10 cellular contexts compared by ENCODE assay signal in the genomic region with DNA sequence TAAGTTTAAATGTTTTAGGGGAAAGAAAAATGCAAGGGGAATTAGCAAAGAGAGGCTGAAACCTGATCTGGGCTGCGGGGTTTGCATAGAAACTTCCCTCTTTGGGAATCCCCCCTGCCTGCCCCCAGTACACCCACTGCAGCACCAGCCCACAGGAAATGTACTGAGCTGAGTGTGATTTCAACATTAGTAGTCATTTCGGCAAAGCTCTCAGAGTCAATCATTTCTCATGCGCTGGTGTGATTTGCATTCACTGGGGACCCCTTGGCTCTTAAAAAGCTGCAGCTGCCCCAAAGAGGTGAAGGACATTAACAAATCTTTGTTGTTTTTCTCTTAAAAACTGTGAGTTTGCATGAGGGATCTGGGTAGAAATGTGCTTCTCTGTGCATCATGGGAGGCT.
DNase-seq lines count a peak whose midpoint lies in the region; ATAC-seq lines count a peak whose summit lies in the region.
"Had no signal": no experiment of that assay in that cellular context is flagged by ENCODE, and none has a peak within 500 bp of the region (broad histone marks: within the 10 kb centered on the region; RNA-seq: fewer than 3 reads in every experiment).

No MANE protein-coding gene starts in this region.

- no peaks in the 10 kb centered on the region for H3K36me3 Mint-ChIP-seq in activated CD4-positive, alpha-beta memory T cell treated with anti-CD3 and anti-CD28 coated beads for 36 hours
- H3K36me3 Mint-ChIP-seq in activated CD4-positive, alpha-beta memory T cell treated with anti-CD3 and anti-CD28 coated beads, Interleukin-2, amount 10 ng/mL, durations not matched to agents 7 days and 5 days (ENCODE audit: low read depth) = no peaks in the 10 kb centered on the region
- peaks cover 3% of the 10 kb centered on the region for H3K36me3 Mint-ChIP-seq in IgD-negative memory B cell
- no peaks in the 10 kb centered on the region for H3K36me3 Mint-ChIP-seq in activated T-helper 1 cell treated with anti-CD3 and anti-CD28 coated beads, Interleukin-12 subunit alpha, Interleukin-12 subunit beta, Interleukin-2, Interleukin-4 antibody, amounts not matched to agents 30 ng/mL and 10 ng/mL and 1 ng/mL, durations not matched to agents 14 hours and 24 hours and 36 hours (ENCODE audit: low read depth)
- H3K36me3 Mint-ChIP-seq: brain had no signal

- peak; percentile 13 for DNase-seq in activated CD4-positive, alpha-beta memory T cell treated with anti-CD3 and anti-CD28 coated beads for 36 hours
- DNase-seq in activated CD4-positive, alpha-beta memory T cell treated with anti-CD3 and anti-CD28 coated beads, Interleukin-2, amount 10 ng/mL, durations not matched to agents 7 days and 5 days = no peak
- peak; percentile 4 for DNase-seq in stimulated activated naive CD8-positive, alpha-beta T cell treated with anti-CD3 and anti-CD28 coated beads, Interleukin-15, Interleukin-2, amounts not matched to agents 100 U/mL and 50 U/mL, for 24 hours
- no peak for DNase-seq in SW480 (ENCODE audit: low spot score)
- no peak for DNase-seq in NCI-H2029 (lab: John Stamatoyannopoulos, UW)
- no peak for DNase-seq in activated T-helper 1 cell treated with anti-CD3 and anti-CD28 coated beads, Interleukin-12 subunit alpha, Interleukin-12 subunit beta, Interleukin-2, Interleukin-4 antibody, amounts not matched to agents 30 ng/mL and 10 ng/mL and 1 ng/mL, durations not matched to agents 14 hours and 24 hours and 36 hours (ENCODE audit: low spot score)
- DNase-seq: NCI-H2227 treated with DMSO at 0.1 percent for 48 hours had no signal

- intact Hi-C loops in activated CD4-positive, alpha-beta memory T cell treated with anti-CD3 and anti-CD28 coated beads for 36 hours (cut with micrococcal nuclease) = no loop called here
- intact Hi-C loops in activated T-helper 1 cell treated with anti-CD3 and anti-CD28 coated beads, Interleukin-12 subunit alpha, Interleukin-12 subunit beta, Interleukin-2, Interleukin-4 antibody, amounts not matched to agents 30 ng/mL and 10 ng/mL and 1 ng/mL, durations not matched to agents 14 hours and 24 hours and 36 hours (cut with micrococcal nuclease) = no loop called here

- H3K4me3 Mint-ChIP-seq in activated CD4-positive, alpha-beta memory T cell treated with anti-CD3 and anti-CD28 coated beads for 36 hours = no peak overlapping the region
- H3K4me3 Mint-ChIP-seq in activated CD4-positive, alpha-beta memory T cell treated with anti-CD3 and anti-CD28 coated beads, Interleukin-2, amount 10 ng/mL, durations not matched to agents 7 days and 5 days = no peak overlapping the region
- peak overlapping the region in 3 of 4 donors; percentile 62 to 67 (median 63) for H3K4me3 Mint-ChIP-seq in IgD-negative memory B cell
- no peak overlapping the region for H3K4me3 Mint-ChIP-seq in activated T-helper 1 cell treated with anti-CD3 and anti-CD28 coated beads, Interleukin-12 subunit alpha, Interleukin-12 subunit beta, Interleukin-2, Interleukin-4 antibody, amounts not matched to agents 30 ng/mL and 10 ng/mL and 1 ng/mL, durations not matched to agents 14 hours and 24 hours and 36 hours
- H3K4me3 Mint-ChIP-seq: brain had no signal

- no peaks in the 10 kb centered on the region for H3K4me1 Mint-ChIP-seq in activated CD4-positive, alpha-beta memory T cell treated with anti-CD3 and anti-CD28 coated beads for 36 hours (ENCODE audit: low read depth)
- no peaks in the 10 kb centered on the region for H3K4me1 Mint-ChIP-seq in activated CD4-positive, alpha-beta memory T cell treated with anti-CD3 and anti-CD28 coated beads, Interleukin-2, amount 10 ng/mL, durations not matched to agents 7 days and 5 days
- H3K4me1 Mint-ChIP-seq in IgD-negative memory B cell = peaks cover 35 to 51% (median 36%) of the 10 kb centered on the region in 3 donors
- no peaks in the 10 kb centered on the region for H3K4me1 Mint-ChIP-seq in activated T-helper 1 cell treated with anti-CD3 and anti-CD28 coated beads, Interleukin-12 subunit alpha, Interleukin-12 subunit beta, Interleukin-2, Interleukin-4 antibody, amounts not matched to agents 30 ng/mL and 10 ng/mL and 1 ng/mL, durations not matched to agents 14 hours and 24 hours and 36 hours (ENCODE audit: low read depth)

- no peaks in the 10 kb centered on the region for H3K9me3 Mint-ChIP-seq in activated CD4-positive, alpha-beta memory T cell treated with anti-CD3 and anti-CD28 coated beads for 36 hours
- no peaks in the 10 kb centered on the region for H3K9me3 Mint-ChIP-seq in activated CD4-positive, alpha-beta memory T cell treated with anti-CD3 and anti-CD28 coated beads, Interleukin-2, amount 10 ng/mL, durations not matched to agents 7 days and 5 days
- no peaks in the 10 kb centered on the region for H3K9me3 Mint-ChIP-seq in IgD-negative memory B cell
- H3K9me3 Mint-ChIP-seq in activated T-helper 1 cell treated with anti-CD3 and anti-CD28 coated beads, Interleukin-12 subunit alpha, Interleukin-12 subunit beta, Interleukin-2, Interleukin-4 antibody, amounts not matched to agents 30 ng/mL and 10 ng/mL and 1 ng/mL, durations not matched to agents 14 hours and 24 hours and 36 hours = no peaks in the 10 kb centered on the region
- H3K9me3 Mint-ChIP-seq: brain had no signal

- ATAC-seq in HG02642 (IDR thresholded peaks at IDR 0.05; ENCODE audit: poor library complexity, unreplicated experiment) = peak; percentile 87
- peak; percentile 28 for ATAC-seq in stimulated activated naive CD8-positive, alpha-beta T cell treated with anti-CD3 and anti-CD28 coated beads, Interleukin-15, Interleukin-2, amounts not matched to agents 100 U/mL and 50 U/mL, for 24 hours

- CTCF ChIA-PET in activated CD4-positive, alpha-beta memory T cell treated with anti-CD3 and anti-CD28 coated beads for 36 hours (lab: Charles Lee) = interaction anchor here (1.2 kb wide), 1 partner anchor 237 kb away, joined by 4 read pairs; no protein-coding TSS in a partner anchor
- CTCF ChIA-PET in activated CD4-positive, alpha-beta memory T cell treated with anti-CD3 and anti-CD28 coated beads, Interleukin-2, amount 10 ng/mL, durations not matched to agents 7 days and 5 days (lab: Charles Lee) = no interaction called here

- peaks cover 1% of the 10 kb centered on the region for H3K27me3 Mint-ChIP-seq in activated CD4-positive, alpha-beta memory T cell treated with anti-CD3 and anti-CD28 coated beads for 36 hours
- H3K27me3 Mint-ChIP-seq in activated CD4-positive, alpha-beta memory T cell treated with anti-CD3 and anti-CD28 coated beads, Interleukin-2, amount 10 ng/mL, durations not matched to agents 7 days and 5 days = no peaks in the 10 kb centered on the region
- H3K27me3 Mint-ChIP-seq in IgD-negative memory B cell = no peaks in the 10 kb centered on the region
- H3K27me3 Mint-ChIP-seq in activated T-helper 1 cell treated with anti-CD3 and anti-CD28 coated beads, Interleukin-12 subunit alpha, Interleukin-12 subunit beta, Interleukin-2, Interleukin-4 antibody, amounts not matched to agents 30 ng/mL and 10 ng/mL and 1 ng/mL, durations not matched to agents 14 hours and 24 hours and 36 hours (ENCODE audit: insufficient read depth) = no peaks in the 10 kb centered on the region

- POLR2A ChIA-PET in activated CD4-positive, alpha-beta memory T cell treated with anti-CD3 and anti-CD28 coated beads for 36 hours (lab: Charles Lee) = no interaction called here
- POLR2A ChIA-PET in activated CD4-positive, alpha-beta memory T cell treated with anti-CD3 and anti-CD28 coated beads, Interleukin-2, amount 10 ng/mL, durations not matched to agents 7 days and 5 days (lab: Charles Lee) = no interaction called here

- H3K27ac Mint-ChIP-seq in activated CD4-positive, alpha-beta memory T cell treated with anti-CD3 and anti-CD28 coated beads for 36 hours = no peak overlapping the region
- no peak overlapping the region for H3K27ac Mint-ChIP-seq in activated CD4-positive, alpha-beta memory T cell treated with anti-CD3 and anti-CD28 coated beads, Interleukin-2, amount 10 ng/mL, durations not matched to agents 7 days and 5 days
- H3K27ac Mint-ChIP-seq in IgD-negative memory B cell = peak overlapping the region in 2 of 3 donors; percentile 33 to 84
- H3K27ac Mint-ChIP-seq in activated T-helper 1 cell treated with anti-CD3 and anti-CD28 coated beads, Interleukin-12 subunit alpha, Interleukin-12 subunit beta, Interleukin-2, Interleukin-4 antibody, amounts not matched to agents 30 ng/mL and 10 ng/mL and 1 ng/mL, durations not matched to agents 14 hours and 24 hours and 36 hours = no peak overlapping the region

Comparison
In these comparisons a context has a peak if more than half of its experiments do, and no peak if none do; other contexts are left out.
1. DNase-seq: peak in activated CD4-positive, alpha-beta memory T cell treated with anti-CD3 and anti-CD28 coated beads for 36 hours (single experiment) and stimulated activated naive CD8-positive, alpha-beta T cell treated with anti-CD3 and anti-CD28 coated beads, Interleukin-15, Interleukin-2, amounts not matched to agents 100 U/mL and 50 U/mL, for 24 hours (single experiment); none in activated CD4-positive, alpha-beta memory T cell treated with anti-CD3 and anti-CD28 coated beads, Interleukin-2, amount 10 ng/mL, durations not matched to agents 7 days and 5 days (single experiment), SW480 (single experiment), NCI-H2029 (single experiment) and activated T-helper 1 cell treated with anti-CD3 and anti-CD28 coated beads, Interleukin-12 subunit alpha, Interleukin-12 subunit beta, Interleukin-2, Interleukin-4 antibody, amounts not matched to agents 30 ng/mL and 10 ng/mL and 1 ng/mL, durations not matched to agents 14 hours and 24 hours and 36 hours (single experiment).
2. H3K27ac Mint-ChIP-seq: peak in IgD-negative memory B cell (2 of 3); none in activated CD4-positive, alpha-beta memory T cell treated with anti-CD3 and anti-CD28 coated beads for 36 hours (single experiment), activated CD4-positive, alpha-beta memory T cell treated with anti-CD3 and anti-CD28 coated beads, Interleukin-2, amount 10 ng/mL, durations not matched to agents 7 days and 5 days (single experiment) and activated T-helper 1 cell treated with anti-CD3 and anti-CD28 coated beads, Interleukin-12 subunit alpha, Interleukin-12 subunit beta, Interleukin-2, Interleukin-4 antibody, amounts not matched to agents 30 ng/mL and 10 ng/mL and 1 ng/mL, durations not matched to agents 14 hours and 24 hours and 36 hours (single experiment).
3. H3K4me3 Mint-ChIP-seq: peak in IgD-negative memory B cell (3 of 4); none in activated CD4-positive, alpha-beta memory T cell treated with anti-CD3 and anti-CD28 coated beads for 36 hours (single experiment), activated CD4-positive, alpha-beta memory T cell treated with anti-CD3 and anti-CD28 coated beads, Interleukin-2, amount 10 ng/mL, durations not matched to agents 7 days and 5 days (single experiment) and activated T-helper 1 cell treated with anti-CD3 and anti-CD28 coated beads, Interleukin-12 subunit alpha, Interleukin-12 subunit beta, Interleukin-2, Interleukin-4 antibody, amounts not matched to agents 30 ng/mL and 10 ng/mL and 1 ng/mL, durations not matched to agents 14 hours and 24 hours and 36 hours (single experiment).